20 cellular contexts compared by ENCODE assay signal in the genomic region with DNA sequence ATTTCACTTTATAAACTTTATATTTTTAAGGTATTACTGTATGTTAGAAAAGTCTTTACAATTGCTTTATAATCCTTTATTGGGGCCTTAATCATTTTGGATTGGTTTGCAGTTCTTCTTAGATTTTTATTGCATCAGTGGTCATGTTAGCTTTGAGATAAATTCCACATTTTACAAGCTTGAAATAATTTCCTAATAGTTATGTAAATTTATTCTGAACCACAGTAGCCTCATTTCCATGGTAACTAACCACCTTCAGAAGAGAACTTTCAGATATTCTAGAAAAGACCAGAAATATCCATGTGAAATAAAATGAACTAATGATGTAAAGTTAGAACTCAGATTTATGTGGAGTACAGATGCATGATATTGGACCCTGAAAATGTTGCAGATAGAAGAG.
DNase-seq lines count a peak whose midpoint lies in the region; ATAC-seq, FAIRE-seq and TF ChIP-seq lines count a peak whose summit lies in the region.
"Had no signal": no experiment of that assay in that cellular context is flagged by ENCODE, and none has a peak within 500 bp of the region (broad histone marks: within the 10 kb centered on the region; RNA-seq: fewer than 3 reads in every experiment).

No MANE protein-coding gene starts in this region.

- in situ Hi-C loops in astrocyte of the cerebellum (cut with HindIII; ENCODE audit: low sequenced_read_pairs) = no loop called here

- H3K27ac ChIP-seq in SK-N-MC = peak overlapping the region; percentile 91
- H3K27ac ChIP-seq: 22Rv1; A549; BLaER1 treated with 17β-estradiol and CSF1 and Interleukin-3, amounts not matched to agents 10 nM and 100 nM; C4-2B had no signal

- H3K9me3 ChIP-seq in SK-N-MC (ENCODE audit: low read depth, low read length) = no peaks in the 10 kb centered on the region
- H3K9me3 ChIP-seq: Caco-2 had no signal

- H3K36me3 ChIP-seq in SK-N-MC (ENCODE audit: insufficient read depth, low read length) = no peaks in the 10 kb centered on the region

- peak overlapping the region; percentile 70 for H3K4me3 ChIP-seq in SK-N-MC
- H3K4me3 ChIP-seq in astrocyte of the cerebellum (ENCODE audit: low read depth, low read length) = no peak overlapping the region
- H3K4me3 ChIP-seq: A549; BLaER1 treated with 17β-estradiol and CSF1 and Interleukin-3, amounts not matched to agents 10 nM and 100 nM had no signal

- no peak for ATAC-seq in HG03571 (IDR thresholded peaks at IDR 0.05; ENCODE audit: unreplicated experiment)
- ATAC-seq: A549; CD8-positive, alpha-beta T cell had no signal

- peak; percentile 38 for FAIRE-seq in islet of Langerhans (lab: Jason Lieb, UNC)
- FAIRE-seq: D721Med, G401.6, GM12891, GM19239 had no signal

- TF ChIP-seq CTCF in astrocyte of the cerebellum (IDR thresholded peaks at IDR 0.05; ENCODE audit: low read depth, low read length, missing control alignments) = no peak

- DNase-seq in SK-N-MC (ENCODE audit: low read depth, low spot score) (peak; percentile 72), astrocyte of the cerebellum (ENCODE audit: low read depth) (peak; percentile 1), GDM1 (lab: John Stamatoyannopoulos, UW) (no peak)
- no peak for DNase-seq in activated CD4-positive, alpha-beta T cell treated with anti-CD3 and anti-CD28 coated beads for 4 hours
- DNase-seq: AML-193; Caco-2; Calu3; CD4-positive, alpha-beta T cell; CD8-positive, alpha-beta T cell; DMS79 treated with DMSO at 0.1 percent for 48 hours had no signal

- H3K9ac ChIP-seq in SK-N-MC (ENCODE audit: insufficient read length) = peak overlapping the region; percentile 19
- H3K9ac ChIP-seq: BLaER1 treated with 17β-estradiol and CSF1 and Interleukin-3, amounts not matched to agents 10 nM and 100 nM had no signal

Comparison
In these comparisons a context has a peak if more than half of its experiments do, and no peak if none do; other contexts are left out.
1. DNase-seq: peak in SK-N-MC (single experiment) and astrocyte of the cerebellum (single experiment); none in GDM1 (single experiment) and activated CD4-positive, alpha-beta T cell treated with anti-CD3 and anti-CD28 coated beads for 4 hours (0 of 2).